ENCODE assay signal across 10 cellular contexts in the genomic region with DNA sequence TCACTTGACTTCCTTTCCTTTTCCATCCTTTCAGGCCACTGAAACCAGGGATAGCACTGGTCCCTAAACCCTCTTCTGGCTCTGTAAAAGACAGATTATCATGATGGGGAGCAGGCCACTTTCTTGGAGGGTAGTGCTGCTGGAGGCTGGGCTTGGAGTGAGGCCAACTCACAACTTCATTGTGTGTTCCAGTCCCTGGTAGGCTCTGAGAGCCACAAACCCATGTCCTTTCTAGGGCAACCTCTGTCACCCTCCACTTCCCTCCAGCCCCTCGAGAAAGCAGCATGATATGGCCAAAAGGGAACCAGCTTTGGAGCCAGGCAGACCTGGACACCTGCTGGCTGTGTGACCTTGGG. TPM values are rescaled to one million over a fixed set of nuclear protein-coding genes. Genes with fewer than 3 reads are reported as not detected.
DNase-seq lines count a peak whose midpoint lies in the region; ATAC-seq, FAIRE-seq and TF ChIP-seq lines count a peak whose summit lies in the region.
"Had no signal": no experiment of that assay in that cellular context is flagged by ENCODE, and none has a peak within 500 bp of the region (broad histone marks: within the 10 kb centered on the region; RNA-seq: fewer than 3 reads in every experiment).

No MANE protein-coding gene starts in this region.

- POLR2A ChIA-PET in K562 (lab: Yijun Ruan, JAX), result interaction anchor here (0.7 to 3.2 kb wide), 7 partner anchors 16 to 68 kb away, joined by 3 to 19 read pairs (median 5); a partner anchor contains a TSS

- H3K27me3 ChIP-seq in CD4-positive, CD25-positive, alpha-beta regulatory T cell (ENCODE audit: control insufficient read depth, insufficient read depth, low read length), result no peaks in the 10 kb centered on the region
- H3K27me3 ChIP-seq in K562 (ENCODE audit: control insufficient read depth in 2 of 2, insufficient read depth in 2 of 2, low read length in 2 of 2), result no peaks in the 10 kb centered on the region

- TF ChIP-seq RAD21 in K562 (CRISPR knock-in tag; conservative IDR thresholded peaks at IDR 0.05 in 1 of 2, IDR thresholded peaks at IDR 0.05 in 1 of 2), result no peak

- H4K20me1 ChIP-seq in K562 (replicated peaks; ENCODE audit: control insufficient read depth, insufficient read depth, low read length), result peaks cover 7% of the 10 kb centered on the region

- H3K4me2 ChIP-seq in K562 (ENCODE audit: insufficient read depth, low read length), result peak overlapping the region; percentile 100

- peak overlapping the region in 2 of 3 donors; percentile 58 to 94 for H3K27ac Mint-ChIP-seq in CD4-positive, CD25-positive, alpha-beta regulatory T cell
- peak overlapping the region in 1 of 2 donors; percentile 85 for H3K27ac Mint-ChIP-seq in natural killer cell

- BruUV-seq in K562 (replicated peaks; lab: Mats Ljungman, UMichigan), result no TSS peak

- TF ChIP-seq CTCF in K562 (IDR thresholded peaks at IDR 0.05 in 2 of 3, conservative IDR thresholded peaks at IDR 0.05 in 1 of 3; ENCODE audit: insufficient read depth in 2 of 3, low read depth in 1 of 3, low read length in 3 of 3), result no peak
- no peak for TF ChIP-seq CTCF in natural killer cell (IDR thresholded peaks at IDR 0.05)

- TF ChIP-seq POLR2A in K562 (conservative IDR thresholded peaks at IDR 0.05), result no peak

- ATAC-seq in CD4-positive, CD25-positive, alpha-beta regulatory T cell (ENCODE audit: low read depth in 2 of 2), result no peak
- ATAC-seq in K562 (no peak), natural killer cell (no peak), HG03432 (IDR thresholded peaks at IDR 0.05; ENCODE audit: unreplicated experiment) (no peak), HG02852 (IDR thresholded peaks at IDR 0.05; ENCODE audit: unreplicated experiment) (no peak), Right ventricle myocardium superior (ENCODE audit: poor library complexity) (no peak)

- peak overlapping the region; percentile 99; a peak in 3 of 4 replicates for H3K9ac ChIP-seq in K562 (ENCODE audit: insufficient read depth in 1 of 2, low read depth in 2 of 2, low read length in 2 of 2)

- H3K27ac ChIP-seq in CD4-positive, CD25-positive, alpha-beta regulatory T cell (ENCODE audit: insufficient read depth, low read length, poor library complexity, severe bottlenecking), result peak overlapping the region; percentile 70
- peak overlapping the region; percentile 84 for H3K27ac ChIP-seq in KOPT-K1 (ENCODE audit: low read depth, low read length, poor library complexity, severe bottlenecking)
- H3K27ac ChIP-seq in K562 (ENCODE audit: extremely low read depth, low read depth, low read length), result peak overlapping the region; percentile 97

- H3K9me1 ChIP-seq in K562 (ENCODE audit: control insufficient read depth, insufficient read depth, low read length), result no peaks in the 10 kb centered on the region

- peak overlapping the region; percentile 69 for H2AFZ ChIP-seq in K562 (ENCODE audit: low read depth, low read length)

- FAIRE-seq in K562 (lab: Jason Lieb, UNC), result no peak

- no peaks in the 10 kb centered on the region for H3K9me3 ChIP-seq in CD4-positive, CD25-positive, alpha-beta regulatory T cell (ENCODE audit: control insufficient read depth in 2 of 2, low read length in 2 of 2)
- H3K9me3 ChIP-seq in KOPT-K1 (ENCODE audit: insufficient read depth, low read length, poor library complexity, severe bottlenecking), result no peaks in the 10 kb centered on the region
- H3K9me3 ChIP-seq in K562 (replicated peaks; ENCODE audit: control insufficient read depth, insufficient read depth, low read depth, low read length), result no peaks in the 10 kb centered on the region

- in situ Hi-C loops in K562 (cut with MboI), result loop anchor here (5.0 kb wide), 1 partner anchor 52 kb away; no protein-coding TSS in a partner anchor

- H3K27me3 Mint-ChIP-seq in CD4-positive, CD25-positive, alpha-beta regulatory T cell, result no peaks in the 10 kb centered on the region
- no peaks in the 10 kb centered on the region for H3K27me3 Mint-ChIP-seq in natural killer cell (ENCODE audit: low read depth in 2 of 2)

- CTCF ChIA-PET in K562 (lab: Yijun Ruan, JAX; ENCODE audit: low intra/inter-chr PET ratio), result interaction anchor here (0.9 to 8.5 kb wide), 4 partner anchors 50 to 293 kb away, joined by 3 to 135 read pairs (median 5); no protein-coding TSS in a partner anchor

- H3K9me3 Mint-ChIP-seq in CD4-positive, CD25-positive, alpha-beta regulatory T cell, result no peaks in the 10 kb centered on the region
- H3K9me3 Mint-ChIP-seq in natural killer cell, result no peaks in the 10 kb centered on the region

- H3K36me3 ChIP-seq in CD4-positive, CD25-positive, alpha-beta regulatory T cell (ENCODE audit: control insufficient read depth, insufficient read depth, low read length), result peaks cover 2% of the 10 kb centered on the region
- H3K36me3 ChIP-seq in KOPT-K1 (ENCODE audit: insufficient read depth, low read length), result peaks cover 12% of the 10 kb centered on the region
- H3K36me3 ChIP-seq in K562 (ENCODE audit: control insufficient read depth, insufficient read depth, low read length), result peaks cover 21% of the 10 kb centered on the region

- peaks cover 32% of the 10 kb centered on the region for H3K4me1 ChIP-seq in CD4-positive, CD25-positive, alpha-beta regulatory T cell (ENCODE audit: control insufficient read depth, insufficient read depth, low read length, poor library complexity, severe bottlenecking)
- peaks cover 40 to 64% of the 10 kb centered on the region in 2 experiments; a peak in 4 of 5 replicates for H3K4me1 ChIP-seq in K562 (replicated peaks in 1 of 2; ENCODE audit: control insufficient read depth in 2 of 2, insufficient read depth in 2 of 2, low read length in 2 of 2)

- WGBS in K562 (ENCODE audit: insufficient coverage, low coverage, missing lambda C conversion rate), result 13% methylated on average over 1 of the region's 1 CpG

- TF ChIP-seq EP300 in K562 (IDR thresholded peaks at IDR 0.05; ENCODE audit: low read length), result no peak

- peaks cover 42% of the 10 kb centered on the region for H3K79me2 ChIP-seq in K562 (ENCODE audit: control insufficient read depth, insufficient read depth, low read length)

- intact Hi-C loops in K562 (cut with micrococcal nuclease), result no loop called here
- intact Hi-C loops in natural killer cell (cut with micrococcal nuclease), result loop anchor here (5.0 kb wide), 1 partner anchor 102 kb away; no protein-coding TSS in a partner anchor
- intact Hi-C loops in Right ventricle myocardium superior (cut with DNase I), result no loop called here

- peaks cover 10% of the 10 kb centered on the region for H3K36me3 Mint-ChIP-seq in CD4-positive, CD25-positive, alpha-beta regulatory T cell
- H3K36me3 Mint-ChIP-seq in natural killer cell, result no peaks in the 10 kb centered on the region

- no peak for DNase-seq in CD4-positive, CD25-positive, alpha-beta regulatory T cell
- peak in 2 of 4 experiments; percentile 37 to 75 for DNase-seq in K562 (ENCODE audit: extremely low read depth in 1 of 4, low spot score in 3 of 4)
- DNase-seq in natural killer cell, result no peak
- DNase-seq in T-helper 9 cell, result no peak
- no peak for DNase-seq in Right ventricle myocardium superior
- DNase-seq: MV-4-11, NCI-H526 had no signal

- no peak overlapping the region for H3K4me3 ChIP-seq in CD4-positive, CD25-positive, alpha-beta regulatory T cell (ENCODE audit: low read depth, low read length)
- no peak overlapping the region for H3K4me3 ChIP-seq in K562

- peaks cover 10 to 57% (median 33%) of the 10 kb centered on the region in 4 donors for H3K4me1 Mint-ChIP-seq in CD4-positive, CD25-positive, alpha-beta regulatory T cell
- peaks cover 28 to 43% of the 10 kb centered on the region in 2 donors for H3K4me1 Mint-ChIP-seq in natural killer cell

- peak overlapping the region in 2 of 4 donors; percentile 27 to 52 for H3K4me3 Mint-ChIP-seq in CD4-positive, CD25-positive, alpha-beta regulatory T cell
- peak overlapping the region; percentile 17 for H3K4me3 Mint-ChIP-seq in natural killer cell

RNA-seq across cellular contexts. Expression of a gene that starts 2.3 kb away (rescaled TPM):
- total RNA-seq in CD4-positive, CD25-positive, alpha-beta regulatory T cell, result 29.6 TPM
- polyA plus RNA-seq in CD4-positive, CD25-positive, alpha-beta regulatory T cell, result 10 to 100 TPM; 29.2 to 33.2 (median 32.1) TPM
- 149 and 318 TPM in 2 replicates for total RNA-seq in K562 (2011; cell fraction: chromatin; rRNA removed; ENCODE audit: low replicate concordance)
- 164 and 169 TPM in 2 replicates for total RNA-seq in K562 (2011; cell fraction: nucleolus; rRNA removed)
- total RNA-seq in K562 (2011; cell fraction: nucleoplasm; rRNA removed), result 118 and 132 TPM in 2 replicates
- 28.5 and 35.2 TPM in 2 replicates for total RNA-seq in K562 (2014; rRNA removed)
- 12.0 and 13.9 TPM in 2 replicates for total RNA-seq in K562 (2014; rRNA removed; fragmentation: Illumina TruSeq; extraction: Trizol)
- 19.3 and 21.7 TPM in 2 replicates for total RNA-seq in K562 (2015; rRNA removed; fragmentation: Illumina TruSeq; extraction: Trizol)
- total RNA-seq in K562 (2021), result 53.6 and 61.7 TPM in 2 replicates
- 30.8 and 58.0 TPM in 2 replicates for polyA plus RNA-seq in K562 (2011; rRNA removed)
- 40.7 and 63.4 TPM in 2 replicates for polyA plus RNA-seq in K562 (2011; cell fraction: cytosol; rRNA removed)
- polyA plus RNA-seq in K562 (2011; cell fraction: nucleus; rRNA removed), result 222 and 275 TPM in 2 replicates
- polyA plus RNA-seq in K562 (2012), result 43.1 and 60.5 TPM in 2 replicates
- 34.0 and 36.6 TPM in 2 replicates for polyA plus RNA-seq in K562 (2014; fragmentation: Illumina TruSeq; extraction: Trizol)
- 1 to 10 TPM; 2.0 to 2.3 TPM for polyA plus RNA-seq in K562 (2014; fragmentation: Nextera tagmentation; extraction: Ambion mirVana)
- 45.6 and 52.6 TPM in 2 replicates for polyA plus RNA-seq in K562 (2014; rRNA removed)
- 25.9 and 30.8 TPM in 2 replicates for polyA minus RNA-seq in K562 (2011; rRNA and poly(A)+ RNA removed)
- 27.2 and 40.0 TPM in 2 replicates for polyA minus RNA-seq in K562 (2011; cell fraction: cytosol; rRNA and poly(A)+ RNA removed)
- polyA minus RNA-seq in K562 (2011; cell fraction: nucleus; rRNA and poly(A)+ RNA removed), result 62.5 and 67.2 TPM in 2 replicates
- 10 to 100 TPM; 32.9 to 54.8 (median 38.6) TPM for total RNA-seq in natural killer cell
- 12.9 TPM for total RNA-seq in Right ventricle myocardium superior

RNA-seq across cellular contexts. Expression of a gene that starts 2.4 kb away (rescaled TPM):
- total RNA-seq in CD4-positive, CD25-positive, alpha-beta regulatory T cell, result 155 TPM
- 100 to 1,000 TPM; 117 to 158 (median 126) TPM for polyA plus RNA-seq in CD4-positive, CD25-positive, alpha-beta regulatory T cell
- 556 and 576 TPM in 2 replicates for total RNA-seq in K562 (2011; cell fraction: chromatin; rRNA removed; ENCODE audit: low replicate concordance)
- 305 and 316 TPM in 2 replicates for total RNA-seq in K562 (2011; cell fraction: nucleolus; rRNA removed)
- total RNA-seq in K562 (2011; cell fraction: nucleoplasm; rRNA removed), result 405 and 524 TPM in 2 replicates
- 273 and 325 TPM in 2 replicates for total RNA-seq in K562 (2014; rRNA removed)
- 237 and 239 TPM in 2 replicates for total RNA-seq in K562 (2014; rRNA removed; fragmentation: Illumina TruSeq; extraction: Trizol)
- 250 and 251 TPM in 2 replicates for total RNA-seq in K562 (2015; rRNA removed; fragmentation: Illumina TruSeq; extraction: Trizol)
- total RNA-seq in K562 (2021), result 307 and 322 TPM in 2 replicates
- 290 and 343 TPM in 2 replicates for polyA plus RNA-seq in K562 (2011; rRNA removed)
- 317 and 331 TPM in 2 replicates for polyA plus RNA-seq in K562 (2011; cell fraction: cytosol; rRNA removed)
- 256 and 322 TPM in 2 replicates for polyA plus RNA-seq in K562 (2011; cell fraction: nucleus; rRNA removed)
- polyA plus RNA-seq in K562 (2012), result 149 and 169 TPM in 2 replicates
- polyA plus RNA-seq in K562 (2014; fragmentation: Illumina TruSeq; extraction: Trizol), result 259 and 266 TPM in 2 replicates
- polyA plus RNA-seq in K562 (2014; fragmentation: Nextera tagmentation; extraction: Ambion mirVana), result 100 to 1,000 TPM; 172 to 361 TPM
- polyA plus RNA-seq in K562 (2014; rRNA removed), result 201 and 224 TPM in 2 replicates
- polyA minus RNA-seq in K562 (2011; rRNA and poly(A)+ RNA removed), result 588 and 731 TPM in 2 replicates
- 325 and 351 TPM in 2 replicates for polyA minus RNA-seq in K562 (2011; cell fraction: cytosol; rRNA and poly(A)+ RNA removed)
- 120 and 182 TPM in 2 replicates for polyA minus RNA-seq in K562 (2011; cell fraction: nucleus; rRNA and poly(A)+ RNA removed)
- total RNA-seq in natural killer cell, result 100 to 1,000 TPM; 170 to 233 (median 229) TPM
- 111 TPM for total RNA-seq in Right ventricle myocardium superior

RNA-seq across cellular contexts. Expression of a gene that starts 26.3 kb away (rescaled TPM):
- 29.5 TPM for total RNA-seq in CD4-positive, CD25-positive, alpha-beta regulatory T cell
- 10 to 100 TPM; 54.7 to 70.2 (median 59.3) TPM for polyA plus RNA-seq in CD4-positive, CD25-positive, alpha-beta regulatory T cell
- total RNA-seq in K562 (2011; cell fraction: chromatin; rRNA removed; ENCODE audit: low replicate concordance), result 84.8 and 201 TPM in 2 replicates
- 195 and 226 TPM in 2 replicates for total RNA-seq in K562 (2011; cell fraction: nucleolus; rRNA removed)
- total RNA-seq in K562 (2011; cell fraction: nucleoplasm; rRNA removed), result 160 and 163 TPM in 2 replicates
- 29.2 and 42.5 TPM in 2 replicates for total RNA-seq in K562 (2014; rRNA removed)
- 24.9 and 30.4 TPM in 2 replicates for total RNA-seq in K562 (2014; rRNA removed; fragmentation: Illumina TruSeq; extraction: Trizol)
- total RNA-seq in K562 (2015; rRNA removed; fragmentation: Illumina TruSeq; extraction: Trizol), result 36.9 and 37.6 TPM in 2 replicates
- total RNA-seq in K562 (2021), result 59.9 and 70.2 TPM in 2 replicates
- polyA plus RNA-seq in K562 (2011; rRNA removed), result 37.9 and 56.1 TPM in 2 replicates
- polyA plus RNA-seq in K562 (2011; cell fraction: cytosol; rRNA removed), result 82.7 and 149 TPM in 2 replicates
- polyA plus RNA-seq in K562 (2011; cell fraction: nucleus; rRNA removed), result 86.4 and 134 TPM in 2 replicates
- polyA plus RNA-seq in K562 (2012), result 57.1 and 64.6 TPM in 2 replicates
- 70.2 and 78.9 TPM in 2 replicates for polyA plus RNA-seq in K562 (2014; fragmentation: Illumina TruSeq; extraction: Trizol)
- polyA plus RNA-seq in K562 (2014; fragmentation: Nextera tagmentation; extraction: Ambion mirVana), result 10 to 100 TPM; 30.1 to 44.3 TPM
- 43.0 and 46.7 TPM in 2 replicates for polyA plus RNA-seq in K562 (2014; rRNA removed)
- 41.6 and 59.3 TPM in 2 replicates for polyA minus RNA-seq in K562 (2011; rRNA and poly(A)+ RNA removed)
- polyA minus RNA-seq in K562 (2011; cell fraction: cytosol; rRNA and poly(A)+ RNA removed), result 30.1 and 37.2 TPM in 2 replicates
- polyA minus RNA-seq in K562 (2011; cell fraction: nucleus; rRNA and poly(A)+ RNA removed), result 16.8 and 17.4 TPM in 2 replicates
- 10 to 100 TPM; 24.6 to 33.5 (median 30.2) TPM for total RNA-seq in natural killer cell
- 14.2 TPM for total RNA-seq in Right ventricle myocardium superior

RNA-seq across cellular contexts. Expression of a gene that starts 26.8 kb away (rescaled TPM):
- total RNA-seq in CD4-positive, CD25-positive, alpha-beta regulatory T cell, result 48.6 TPM
- polyA plus RNA-seq in CD4-positive, CD25-positive, alpha-beta regulatory T cell, result 10 to 100 TPM; 59.8 to 73.2 (median 62.0) TPM
- 261 and 425 TPM in 2 replicates for total RNA-seq in K562 (2011; cell fraction: chromatin; rRNA removed; ENCODE audit: low replicate concordance)
- 218 and 247 TPM in 2 replicates for total RNA-seq in K562 (2011; cell fraction: nucleolus; rRNA removed)
- total RNA-seq in K562 (2011; cell fraction: nucleoplasm; rRNA removed), result 293 and 351 TPM in 2 replicates
- total RNA-seq in K562 (2014; rRNA removed), result 23.2 and 26.4 TPM in 2 replicates
- 55.8 and 58.0 TPM in 2 replicates for total RNA-seq in K562 (2014; rRNA removed; fragmentation: Illumina TruSeq; extraction: Trizol)
- 63.1 and 63.3 TPM in 2 replicates for total RNA-seq in K562 (2015; rRNA removed; fragmentation: Illumina TruSeq; extraction: Trizol)
- 56.2 and 70.1 TPM in 2 replicates for total RNA-seq in K562 (2021)
- 150 and 168 TPM in 2 replicates for polyA plus RNA-seq in K562 (2011; rRNA removed)
- 109 and 130 TPM in 2 replicates for polyA plus RNA-seq in K562 (2011; cell fraction: cytosol; rRNA removed)
- polyA plus RNA-seq in K562 (2011; cell fraction: nucleus; rRNA removed), result 205 and 226 TPM in 2 replicates
- polyA plus RNA-seq in K562 (2012), result 42.4 and 48.0 TPM in 2 replicates
- polyA plus RNA-seq in K562 (2014; fragmentation: Illumina TruSeq; extraction: Trizol), result 102 and 109 TPM in 2 replicates
- polyA plus RNA-seq in K562 (2014; fragmentation: Nextera tagmentation; extraction: Ambion mirVana), result 100 to 1,000 TPM; 127 to 146 TPM
- polyA plus RNA-seq in K562 (2014; rRNA removed), result 62.7 and 86.7 TPM in 2 replicates
- 81.9 and 101 TPM in 2 replicates for polyA minus RNA-seq in K562 (2011; rRNA and poly(A)+ RNA removed)
- 14.3 and 21.3 TPM in 2 replicates for polyA minus RNA-seq in K562 (2011; cell fraction: cytosol; rRNA and poly(A)+ RNA removed)
- polyA minus RNA-seq in K562 (2011; cell fraction: nucleus; rRNA and poly(A)+ RNA removed), result 59.1 and 81.3 TPM in 2 replicates
- total RNA-seq in natural killer cell, result 10 to 100 TPM; 63.8 to 75.9 (median 66.5) TPM
- total RNA-seq in Right ventricle myocardium superior, result 17.7 TPM

RNA-seq across cellular contexts. Expression of a gene that starts 40.2 kb away (rescaled TPM):
- total RNA-seq in CD4-positive, CD25-positive, alpha-beta regulatory T cell, result 0.94 TPM
- polyA plus RNA-seq in CD4-positive, CD25-positive, alpha-beta regulatory T cell, result not detected
- 6.5 and 15.9 TPM in 2 replicates for total RNA-seq in K562 (2011; cell fraction: chromatin; rRNA removed; ENCODE audit: low replicate concordance)
- total RNA-seq in K562 (2011; cell fraction: nucleolus; rRNA removed), result 6.2 and 7.8 TPM in 2 replicates
- total RNA-seq in K562 (2011; cell fraction: nucleoplasm; rRNA removed), result 7.5 and 7.9 TPM in 2 replicates
- 0.32 and 0.41 TPM in 2 replicates for total RNA-seq in K562 (2014; rRNA removed)
- 0.26 and 0.36 TPM in 2 replicates for total RNA-seq in K562 (2014; rRNA removed; fragmentation: Illumina TruSeq; extraction: Trizol)
- 0.38 and 0.65 TPM in 2 replicates for total RNA-seq in K562 (2015; rRNA removed; fragmentation: Illumina TruSeq; extraction: Trizol)
- 0.74 and 1.1 TPM in 2 replicates for total RNA-seq in K562 (2021)
- polyA plus RNA-seq in K562 (2011; rRNA removed), result 0.60 and 0.89 TPM in 2 replicates
- polyA plus RNA-seq in K562 (2011; cell fraction: cytosol; rRNA removed), result 0.73 and 1.1 TPM in 2 replicates
- polyA plus RNA-seq in K562 (2011; cell fraction: nucleus; rRNA removed), result 3.0 and 3.8 TPM in 2 replicates
- 0.82 and 1.8 TPM in 2 replicates for polyA plus RNA-seq in K562 (2012)
- 0.48 and 0.67 TPM in 2 replicates for polyA plus RNA-seq in K562 (2014; fragmentation: Illumina TruSeq; extraction: Trizol)
- under 1 TPM in 1 of 2 experiments, not detected in 1; 0.06 TPM for polyA plus RNA-seq in K562 (2014; fragmentation: Nextera tagmentation; extraction: Ambion mirVana)
- polyA plus RNA-seq in K562 (2014; rRNA removed), result 0.86 and 1.6 TPM in 2 replicates
- polyA minus RNA-seq in K562 (2011; rRNA and poly(A)+ RNA removed), result 0.46 and 0.57 TPM in 2 replicates
- polyA minus RNA-seq in K562 (2011; cell fraction: cytosol; rRNA and poly(A)+ RNA removed), result not detected in 2 replicates
- polyA minus RNA-seq in K562 (2011; cell fraction: nucleus; rRNA and poly(A)+ RNA removed), result 1.2 and 2.2 TPM in 2 replicates
- total RNA-seq in natural killer cell, result under 1 TPM; 0.61 to 0.95 (median 0.82) TPM
- total RNA-seq in Right ventricle myocardium superior, result 0.73 TPM
